25 cellular contexts compared by ENCODE assay signal in the genomic region with DNA sequence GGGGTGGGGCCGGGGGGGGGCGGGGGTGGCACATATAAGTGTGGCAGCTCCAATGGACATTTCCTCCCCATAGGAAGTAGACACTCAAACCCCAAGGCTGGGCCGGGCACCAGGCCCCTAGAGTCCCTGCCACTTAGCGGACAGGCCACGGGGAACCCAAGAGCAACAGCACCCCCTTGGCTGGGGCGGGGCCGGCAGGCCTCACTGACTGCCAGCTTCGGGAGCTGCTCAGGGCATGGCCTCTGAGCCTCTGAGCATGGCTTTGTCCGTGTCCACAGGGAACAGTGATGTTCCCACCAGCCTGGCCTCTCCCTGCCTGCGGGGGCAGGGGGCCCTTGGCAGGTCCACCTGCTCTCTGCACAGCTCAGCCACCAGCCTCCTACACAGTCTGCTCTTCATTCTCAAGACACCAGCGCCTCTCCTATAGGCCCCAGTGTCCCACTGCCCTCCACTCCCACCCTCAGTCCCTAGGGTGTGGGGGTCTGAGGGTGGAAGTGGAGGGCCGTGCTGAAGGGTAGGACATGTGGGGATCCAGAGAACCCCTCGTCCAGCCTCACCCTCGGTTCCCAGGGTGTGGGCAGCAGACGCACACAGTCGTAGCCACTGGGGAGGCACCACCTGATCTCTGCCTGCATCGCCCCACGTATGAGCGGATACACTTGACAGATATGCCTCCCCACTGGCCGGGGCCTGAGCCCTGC.
DNase-seq lines count a peak whose midpoint lies in the region; ATAC-seq, FAIRE-seq and TF ChIP-seq lines count a peak whose summit lies in the region.
"Had no signal": no experiment of that assay in that cellular context is flagged by ENCODE, and none has a peak within 500 bp of the region (broad histone marks: within the 10 kb centered on the region; RNA-seq: fewer than 3 reads in every experiment).

No MANE protein-coding gene starts in this region.

- H3K9ac ChIP-seq in Karpas-422 (ENCODE audit: low read length) (no peak overlapping the region), kidney (ENCODE audit: low read length in 2 of 2) (no peak overlapping the region)

- no peaks in the 10 kb centered on the region for H3K9me3 Mint-ChIP-seq in stimulated activated effector memory CD8-positive, alpha-beta T cell treated with anti-CD3 and anti-CD28 coated beads, Interleukin-12 subunit alpha, Interleukin-12 subunit beta, amount 100 ng/mL, for 72 hours
- H3K9me3 Mint-ChIP-seq: activated naive CD4-positive, alpha-beta T cell treated with anti-CD3 and anti-CD28 coated beads for 36 hours; activated T-cell treated with anti-CD3 and anti-CD28 coated beads, Interleukin-2, amount 50 U/mL, for 72 hours; H9; memory B cell had no signal

- no peak overlapping the region for H3K27ac ChIP-seq in Karpas-422 (ENCODE audit: low read length)
- no peak overlapping the region for H3K27ac ChIP-seq in kidney (ENCODE audit: low read depth in 2 of 2, low read length in 2 of 2)
- H3K27ac ChIP-seq: C4-2B, neutrophil, upper lobe of left lung had no signal

- peak overlapping the region; percentile 76 for H3K27ac Mint-ChIP-seq in stimulated activated effector memory CD8-positive, alpha-beta T cell treated with anti-CD3 and anti-CD28 coated beads, Interleukin-12 subunit alpha, Interleukin-12 subunit beta, amount 100 ng/mL, for 72 hours
- H3K27ac Mint-ChIP-seq: activated naive CD4-positive, alpha-beta T cell treated with anti-CD3 and anti-CD28 coated beads for 36 hours; activated T-cell treated with anti-CD3 and anti-CD28 coated beads, Interleukin-2, amount 50 U/mL, for 72 hours; H9; memory B cell had no signal

- H3K36me3 ChIP-seq in Karpas-422 (ENCODE audit: insufficient read depth, low read length) (peaks cover 31% of the 10 kb centered on the region; the same call in 1 of the 2 replicates), kidney (ENCODE audit: control insufficient read depth in 1 of 2, insufficient read depth in 2 of 2, low read length in 2 of 2) (no peaks in the 10 kb centered on the region)
- H3K36me3 ChIP-seq: upper lobe of left lung had no signal

- peaks cover 39% of the 10 kb centered on the region for H3K4me1 Mint-ChIP-seq in stimulated activated effector memory CD8-positive, alpha-beta T cell treated with anti-CD3 and anti-CD28 coated beads, Interleukin-12 subunit alpha, Interleukin-12 subunit beta, amount 100 ng/mL, for 72 hours
- H3K4me1 Mint-ChIP-seq: H9 had no signal

- no peak overlapping the region for H2AFZ ChIP-seq in Karpas-422 (ENCODE audit: low read length)

- TF ChIP-seq CTCF in kidney (IDR thresholded peaks at IDR 0.05; ENCODE audit: borderline replicate concordance, extremely low read depth, insufficient read depth), result no peak

- intact Hi-C loops in kidney (cut with DNase I), result no loop called here

- no peaks in the 10 kb centered on the region for H3K27me3 ChIP-seq in Karpas-422 (ENCODE audit: low read length)
- H3K27me3 ChIP-seq: upper lobe of left lung had no signal

- DNase-seq in Ammon's horn (ENCODE audit: low spot score) (peak; percentile 48), Karpas-422 (peak; percentile 72), kidney (peak; percentile 76), NAMALWA (ENCODE audit: low spot score) (no peak)
- DNase-seq in stimulated activated effector memory CD8-positive, alpha-beta T cell treated with anti-CD3 and anti-CD28 coated beads, Interleukin-12 subunit alpha, Interleukin-12 subunit beta, amount 100 ng/mL, for 72 hours (ENCODE audit: low spot score in 2 of 2), result peak in 1 of 2 donors; percentile 30
- no peak for DNase-seq in stimulated activated CD4-positive, alpha-beta T cell treated with anti-CD3 and anti-CD28 coated beads, Interleukin-2, amount 100 ng/mL, for 48 hours
- DNase-seq: ACHN; activated CD4-positive, alpha-beta T cell treated with anti-CD3 and anti-CD28 coated beads for 4 hours; activated naive CD4-positive, alpha-beta T cell treated with anti-CD3 and anti-CD28 coated beads for 36 hours; activated T-cell treated with anti-CD3 and anti-CD28 coated beads, Interleukin-2, amount 50 U/mL, for 72 hours; H9; Kasumi-1; NCI-H1048; NCI-H69; RPMI8226; stimulated activated CD4-positive, alpha-beta T cell treated with anti-CD3 and anti-CD28 coated beads, Interleukin-4, amount 100 ng/mL, for 1 hour; stimulated activated naive CD4-positive, alpha-beta T cell treated with Interleukin-2 at 50 U/mL for 16 hours had no signal

- ATAC-seq in stimulated activated effector memory CD8-positive, alpha-beta T cell treated with anti-CD3 and anti-CD28 coated beads, Interleukin-12 subunit alpha, Interleukin-12 subunit beta, amount 100 ng/mL, for 72 hours, result no peak
- no peak for ATAC-seq in HG03196 (IDR thresholded peaks at IDR 0.05; ENCODE audit: unreplicated experiment)
- ATAC-seq: activated T-cell treated with anti-CD3 and anti-CD28 coated beads, Interleukin-2, amount 50 U/mL, for 72 hours had no signal

- peaks cover 28% of the 10 kb centered on the region for H3K36me3 Mint-ChIP-seq in stimulated activated effector memory CD8-positive, alpha-beta T cell treated with anti-CD3 and anti-CD28 coated beads, Interleukin-12 subunit alpha, Interleukin-12 subunit beta, amount 100 ng/mL, for 72 hours
- H3K36me3 Mint-ChIP-seq: memory B cell had no signal

- no peak overlapping the region for H3K4me2 ChIP-seq in Karpas-422 (ENCODE audit: low read depth, low read length, poor library complexity, severe bottlenecking)
- H3K4me2 ChIP-seq: smooth muscle cell had no signal

- no peak for FAIRE-seq in kidney (lab: Jason Lieb, UNC)
- FAIRE-seq: endothelial cell of umbilical vein, TTC549 had no signal

- peaks cover 73% of the 10 kb centered on the region for H3K4me1 ChIP-seq in Karpas-422 (ENCODE audit: low read length)
- no peaks in the 10 kb centered on the region for H3K4me1 ChIP-seq in kidney (ENCODE audit: control insufficient read depth in 1 of 2, insufficient read depth in 1 of 2, low read depth in 1 of 2, low read length in 2 of 2)

- H3K9me2 ChIP-seq in Karpas-422 (replicated peaks; ENCODE audit: insufficient read depth, low read length), result no peaks in the 10 kb centered on the region

- H3K9me3 ChIP-seq in Karpas-422 (ENCODE audit: low read length), result no peaks in the 10 kb centered on the region
- H3K9me3 ChIP-seq in kidney (ENCODE audit: control insufficient read depth in 1 of 2, low read length in 2 of 2), result no peaks in the 10 kb centered on the region
- H3K9me3 ChIP-seq: neutrophil, upper lobe of left lung had no signal

- H3K4me3 ChIP-seq in Karpas-422 (ENCODE audit: low read length) (no peak overlapping the region), kidney (ENCODE audit: low read length in 2 of 2) (no peak overlapping the region)
- H3K4me3 ChIP-seq: smooth muscle cell, upper lobe of left lung had no signal

- no peak overlapping the region for H3K4me3 Mint-ChIP-seq in stimulated activated effector memory CD8-positive, alpha-beta T cell treated with anti-CD3 and anti-CD28 coated beads, Interleukin-12 subunit alpha, Interleukin-12 subunit beta, amount 100 ng/mL, for 72 hours
- H3K4me3 Mint-ChIP-seq: activated naive CD4-positive, alpha-beta T cell treated with anti-CD3 and anti-CD28 coated beads for 36 hours; activated T-cell treated with anti-CD3 and anti-CD28 coated beads, Interleukin-2, amount 50 U/mL, for 72 hours; H9; memory B cell had no signal

- peaks cover 31% of the 10 kb centered on the region; the same call in 1 of the 2 replicates for H4K20me1 ChIP-seq in Karpas-422 (ENCODE audit: insufficient read depth, low read depth, low read length)

- H3K79me2 ChIP-seq in Karpas-422 (ENCODE audit: low read length), result peaks cover 94% of the 10 kb centered on the region

Comparison
In these comparisons a context has a peak if more than half of its experiments do, and no peak if none do; other contexts are left out.
1. DNase-seq: peak in Ammon's horn (single experiment), Karpas-422 (single experiment) and kidney (single experiment); none in NAMALWA (single experiment) and stimulated activated CD4-positive, alpha-beta T cell treated with anti-CD3 and anti-CD28 coated beads, Interleukin-2, amount 100 ng/mL, for 48 hours (0 of 2).